1 cellular context compared by ENCODE assay signal in genomic region chr13:19959831-19960672, GRCh38.
A peak's percentile ranks its signal among the peaks of the same experiment; 100 is the strongest.
TF ChIP-seq lines count a peak whose summit lies in the region.

No MANE protein-coding gene starts in this region.

TF ChIP-seq in H1, 55 proteins besides CTCF, POLR2A, EP300 and RAD21 (continued from another document):
- TF ChIP-seq ATF3 (IDR thresholded peaks at IDR 0.05; ENCODE audit: insufficient read depth, low read depth, low read length) (0 out of 2 replicates have a peak, but pooled peaks have one; percentile 15), SIN3A (conservative IDR thresholded peaks at IDR 0.05 in 1 of 2, IDR thresholded peaks at IDR 0.05 in 1 of 2; ENCODE audit: low read depth in 1 of 2, low read length in 2 of 2) (peak in 1 of 2 experiments; percentile 86; a peak in 2 of 4 replicates), MAX (IDR thresholded peaks at IDR 0.05) (0 out of 2 replicates have a peak, but pooled peaks have one; percentile 37), CREB1 (IDR thresholded peaks at IDR 0.05) (peak; percentile 21; the same call in 1 of the 2 replicates)
